ENCODE assay signal across 2 cellular contexts in the genomic region with DNA sequence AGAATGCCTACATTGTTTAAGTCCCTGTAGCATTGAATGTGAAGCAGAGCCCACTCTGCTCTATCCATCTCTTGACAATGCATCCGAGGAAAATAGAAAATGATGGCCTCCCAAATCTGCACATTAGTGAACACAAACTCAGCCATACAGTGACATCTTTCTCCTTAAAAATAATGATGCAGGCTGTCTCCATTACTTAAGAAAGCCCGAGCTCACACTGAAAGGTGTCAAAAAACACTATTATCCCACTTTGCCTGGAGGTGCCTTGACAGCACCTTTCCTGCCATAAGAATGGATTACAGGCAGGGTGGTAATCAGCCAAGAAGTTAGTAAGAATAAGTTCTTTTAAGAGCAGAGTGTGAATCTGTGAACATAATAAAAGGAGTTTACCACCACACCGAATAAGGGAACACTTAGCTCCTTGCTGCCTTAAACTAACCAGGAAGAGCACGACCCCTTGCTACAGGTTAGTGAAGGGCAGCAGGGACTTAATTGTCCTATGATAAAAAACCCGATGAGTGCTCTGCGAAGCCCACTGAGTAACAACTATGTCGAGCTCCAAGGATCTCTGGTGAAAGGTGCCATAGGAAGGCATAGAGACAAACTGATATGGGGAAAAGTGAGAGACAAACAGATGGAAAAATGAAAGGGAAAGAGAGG.
TF ChIP-seq lines count a peak whose summit lies in the region.

No MANE protein-coding gene starts in this region.

TF ChIP-seq in GM23338, 12 proteins besides CTCF, POLR2A, EP300 and RAD21 (continued from another document):
- TF ChIP-seq STAT1 (IDR thresholded peaks at IDR 0.05; ENCODE audit: unreplicated experiment) (no peak), NANOG (IDR thresholded peaks at IDR 0.05; ENCODE audit: borderline replicate concordance) (no peak), JUNB (IDR thresholded peaks at IDR 0.05; ENCODE audit: unreplicated experiment) (no peak), EZH2phosphoT487 (IDR thresholded peaks at IDR 0.05; ENCODE audit: unreplicated experiment) (no peak), CREB1 (CRISPR knock-in tag; IDR thresholded peaks at IDR 0.05; ENCODE audit: low read depth) (no peak), ZNF331 (CRISPR knock-in tag; IDR thresholded peaks at IDR 0.05; ENCODE audit: low read depth) (no peak)
- TF ChIP-seq, protein P1, sequence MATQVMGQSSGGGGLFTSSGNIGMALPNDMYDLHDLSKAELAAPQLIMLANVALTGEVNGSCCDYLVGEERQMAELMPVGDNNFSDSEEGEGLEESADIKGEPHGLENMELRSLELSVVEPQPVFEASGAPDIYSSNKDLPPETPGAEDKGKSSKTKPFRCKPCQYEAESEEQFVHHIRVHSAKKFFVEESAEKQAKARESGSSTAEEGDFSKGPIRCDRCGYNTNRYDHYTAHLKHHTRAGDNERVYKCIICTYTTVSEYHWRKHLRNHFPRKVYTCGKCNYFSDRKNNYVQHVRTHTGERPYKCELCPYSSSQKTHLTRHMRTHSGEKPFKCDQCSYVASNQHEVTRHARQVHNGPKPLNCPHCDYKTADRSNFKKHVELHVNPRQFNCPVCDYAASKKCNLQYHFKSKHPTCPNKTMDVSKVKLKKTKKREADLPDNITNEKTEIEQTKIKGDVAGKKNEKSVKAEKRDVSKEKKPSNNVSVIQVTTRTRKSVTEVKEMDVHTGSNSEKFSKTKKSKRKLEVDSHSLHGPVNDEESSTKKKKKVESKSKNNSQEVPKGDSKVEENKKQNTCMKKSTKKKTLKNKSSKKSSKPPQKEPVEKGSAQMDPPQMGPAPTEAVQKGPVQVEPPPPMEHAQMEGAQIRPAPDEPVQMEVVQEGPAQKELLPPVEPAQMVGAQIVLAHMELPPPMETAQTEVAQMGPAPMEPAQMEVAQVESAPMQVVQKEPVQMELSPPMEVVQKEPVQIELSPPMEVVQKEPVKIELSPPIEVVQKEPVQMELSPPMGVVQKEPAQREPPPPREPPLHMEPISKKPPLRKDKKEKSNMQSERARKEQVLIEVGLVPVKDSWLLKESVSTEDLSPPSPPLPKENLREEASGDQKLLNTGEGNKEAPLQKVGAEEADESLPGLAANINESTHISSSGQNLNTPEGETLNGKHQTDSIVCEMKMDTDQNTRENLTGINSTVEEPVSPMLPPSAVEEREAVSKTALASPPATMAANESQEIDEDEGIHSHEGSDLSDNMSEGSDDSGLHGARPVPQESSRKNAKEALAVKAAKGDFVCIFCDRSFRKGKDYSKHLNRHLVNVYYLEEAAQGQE (IDR thresholded peaks at IDR 0.05; ENCODE audit: unreplicated experiment) = no peak
- TF ChIP-seq, protein P2, sequence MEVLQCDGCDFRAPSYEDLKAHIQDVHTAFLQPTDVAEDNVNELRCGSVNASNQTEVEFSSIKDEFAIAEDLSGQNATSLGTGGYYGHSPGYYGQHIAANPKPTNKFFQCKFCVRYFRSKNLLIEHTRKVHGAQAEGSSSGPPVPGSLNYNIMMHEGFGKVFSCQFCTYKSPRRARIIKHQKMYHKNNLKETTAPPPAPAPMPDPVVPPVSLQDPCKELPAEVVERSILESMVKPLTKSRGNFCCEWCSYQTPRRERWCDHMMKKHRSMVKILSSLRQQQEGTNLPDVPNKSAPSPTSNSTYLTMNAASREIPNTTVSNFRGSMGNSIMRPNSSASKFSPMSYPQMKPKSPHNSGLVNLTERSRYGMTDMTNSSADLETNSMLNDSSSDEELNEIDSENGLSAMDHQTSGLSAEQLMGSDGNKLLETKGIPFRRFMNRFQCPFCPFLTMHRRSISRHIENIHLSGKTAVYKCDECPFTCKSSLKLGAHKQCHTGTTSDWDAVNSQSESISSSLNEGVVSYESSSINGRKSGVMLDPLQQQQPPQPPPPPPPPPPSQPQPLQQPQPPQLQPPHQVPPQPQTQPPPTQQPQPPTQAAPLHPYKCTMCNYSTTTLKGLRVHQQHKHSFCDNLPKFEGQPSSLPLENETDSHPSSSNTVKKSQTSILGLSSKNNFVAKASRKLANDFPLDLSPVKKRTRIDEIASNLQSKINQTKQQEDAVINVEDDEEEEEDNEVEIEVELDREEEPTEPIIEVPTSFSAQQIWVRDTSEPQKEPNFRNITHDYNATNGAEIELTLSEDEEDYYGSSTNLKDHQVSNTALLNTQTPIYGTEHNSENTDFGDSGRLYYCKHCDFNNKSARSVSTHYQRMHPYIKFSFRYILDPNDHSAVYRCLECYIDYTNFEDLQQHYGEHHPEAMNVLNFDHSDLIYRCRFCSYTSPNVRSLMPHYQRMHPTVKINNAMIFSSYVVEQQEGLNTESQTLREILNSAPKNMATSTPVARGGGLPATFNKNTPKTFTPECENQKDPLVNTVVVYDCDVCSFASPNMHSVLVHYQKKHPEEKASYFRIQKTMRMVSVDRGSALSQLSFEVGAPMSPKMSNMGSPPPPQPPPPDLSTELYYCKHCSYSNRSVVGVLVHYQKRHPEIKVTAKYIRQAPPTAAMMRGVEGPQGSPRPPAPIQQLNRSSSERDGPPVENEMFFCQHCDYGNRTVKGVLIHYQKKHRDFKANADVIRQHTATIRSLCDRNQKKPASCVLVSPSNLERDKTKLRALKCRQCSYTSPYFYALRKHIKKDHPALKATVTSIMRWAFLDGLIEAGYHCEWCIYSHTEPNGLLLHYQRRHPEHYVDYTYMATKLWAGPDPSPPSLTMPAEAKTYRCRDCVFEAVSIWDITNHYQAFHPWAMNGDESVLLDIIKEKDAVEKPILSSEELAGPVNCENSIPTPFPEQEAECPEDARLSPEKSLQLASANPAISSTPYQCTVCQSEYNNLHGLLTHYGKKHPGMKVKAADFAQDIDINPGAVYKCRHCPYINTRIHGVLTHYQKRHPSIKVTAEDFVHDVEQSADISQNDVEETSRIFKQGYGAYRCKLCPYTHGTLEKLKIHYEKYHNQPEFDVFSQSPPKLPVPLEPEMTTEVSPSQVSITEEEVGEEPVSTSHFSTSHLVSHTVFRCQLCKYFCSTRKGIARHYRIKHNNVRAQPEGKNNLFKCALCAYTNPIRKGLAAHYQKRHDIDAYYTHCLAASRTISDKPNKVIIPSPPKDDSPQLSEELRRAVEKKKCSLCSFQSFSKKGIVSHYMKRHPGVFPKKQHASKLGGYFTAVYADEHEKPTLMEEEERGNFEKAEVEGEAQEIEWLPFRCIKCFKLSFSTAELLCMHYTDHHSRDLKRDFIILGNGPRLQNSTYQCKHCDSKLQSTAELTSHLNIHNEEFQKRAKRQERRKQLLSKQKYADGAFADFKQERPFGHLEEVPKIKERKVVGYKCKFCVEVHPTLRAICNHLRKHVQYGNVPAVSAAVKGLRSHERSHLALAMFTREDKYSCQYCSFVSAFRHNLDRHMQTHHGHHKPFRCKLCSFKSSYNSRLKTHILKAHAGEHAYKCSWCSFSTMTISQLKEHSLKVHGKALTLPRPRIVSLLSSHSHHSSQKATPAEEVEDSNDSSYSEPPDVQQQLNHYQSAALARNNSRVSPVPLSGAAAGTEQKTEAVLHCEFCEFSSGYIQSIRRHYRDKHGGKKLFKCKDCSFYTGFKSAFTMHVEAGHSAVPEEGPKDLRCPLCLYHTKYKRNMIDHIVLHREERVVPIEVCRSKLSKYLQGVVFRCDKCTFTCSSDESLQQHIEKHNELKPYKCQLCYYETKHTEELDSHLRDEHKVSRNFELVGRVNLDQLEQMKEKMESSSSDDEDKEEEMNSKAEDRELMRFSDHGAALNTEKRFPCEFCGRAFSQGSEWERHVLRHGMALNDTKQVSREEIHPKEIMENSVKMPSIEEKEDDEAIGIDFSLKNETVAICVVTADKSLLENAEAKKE (CRISPR knock-in tag; IDR thresholded peaks at IDR 0.05) = no peak

TF ChIP-seq in SK-N-SH, 30 proteins besides CTCF, POLR2A, EP300 and RAD21 (continued from another document):
- TF ChIP-seq, protein P1 (IDR thresholded peaks at IDR 0.05; ENCODE audit: low read depth, low read length) = no peak
- TF ChIP-seq NFIC (IDR thresholded peaks at IDR 0.05; ENCODE audit: borderline replicate concordance) (no peak), MXI1 (IDR thresholded peaks at IDR 0.05; ENCODE audit: low read depth, low read length) (no peak), GABPA (IDR thresholded peaks at IDR 0.05; ENCODE audit: low read depth) (no peak), EZH2phosphoT487 (IDR thresholded peaks at IDR 0.05; ENCODE audit: borderline replicate concordance, low read depth) (no peak), TEAD4 (IDR thresholded peaks at IDR 0.05; ENCODE audit: borderline replicate concordance, insufficient read depth) (no peak)
- TF ChIP-seq, protein P3, sequence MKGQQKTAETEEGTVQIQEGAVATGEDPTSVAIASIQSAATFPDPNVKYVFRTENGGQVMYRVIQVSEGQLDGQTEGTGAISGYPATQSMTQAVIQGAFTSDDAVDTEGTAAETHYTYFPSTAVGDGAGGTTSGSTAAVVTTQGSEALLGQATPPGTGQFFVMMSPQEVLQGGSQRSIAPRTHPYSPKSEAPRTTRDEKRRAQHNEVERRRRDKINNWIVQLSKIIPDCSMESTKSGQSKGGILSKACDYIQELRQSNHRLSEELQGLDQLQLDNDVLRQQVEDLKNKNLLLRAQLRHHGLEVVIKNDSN (IDR thresholded peaks at IDR 0.05; ENCODE audit: borderline replicate concordance, low read depth) = no peak
